8 cellular contexts compared by ENCODE assay signal in genomic region chr20:4811661-4812181, GRCh38. TPM values are rescaled to one million over a fixed set of nuclear protein-coding genes. Genes with fewer than 3 reads are reported as not detected.
DNase-seq lines count a peak whose midpoint lies in the region; ATAC-seq and TF ChIP-seq lines count a peak whose summit lies in the region.

No MANE protein-coding gene starts in this region.

- peaks cover 38% of the 10 kb centered on the region for H3K36me3 Mint-ChIP-seq in T-helper 1 cell treated with Interleukin-12 subunit alpha and Interleukin-12 subunit beta and Interleukin-4 antibody, amounts not matched to agents 30 μg/mL and 1 μg/mL, for 36 hours (ENCODE audit: low read depth)

- peaks cover 15% of the 10 kb centered on the region for H3K4me1 ChIP-seq in DND-41 (ENCODE audit: insufficient read depth, low read length)
- H3K4me1 ChIP-seq in neutrophil (ENCODE audit: control insufficient read depth in 1 of 2, insufficient read depth in 1 of 2, low read depth in 1 of 2, low read length in 1 of 2) = peaks cover 97 to 100% of the 10 kb centered on the region in 2 experiments
- H3K4me1 ChIP-seq in mammary epithelial cell (ENCODE audit: insufficient read depth, low read length) = no peaks in the 10 kb centered on the region

- peak overlapping the region; percentile 91 for H3K4me3 Mint-ChIP-seq in T-helper 1 cell treated with Interleukin-12 subunit alpha and Interleukin-12 subunit beta and Interleukin-4 antibody, amounts not matched to agents 30 μg/mL and 1 μg/mL, for 36 hours

- H3K79me2 ChIP-seq in DND-41 (ENCODE audit: insufficient read depth, low read length) (no peaks in the 10 kb centered on the region), mammary epithelial cell (ENCODE audit: insufficient read depth, low read length) (no peaks in the 10 kb centered on the region)

- H3K9ac ChIP-seq in DND-41 (ENCODE audit: low read depth, low read length) = no peak overlapping the region
- no peak overlapping the region for H3K9ac ChIP-seq in mammary epithelial cell (ENCODE audit: insufficient read depth, low read length)

- no peaks in the 10 kb centered on the region for H3K27me3 Mint-ChIP-seq in T-helper 1 cell treated with Interleukin-12 subunit alpha and Interleukin-12 subunit beta and Interleukin-4 antibody, amounts not matched to agents 30 μg/mL and 1 μg/mL, for 36 hours (ENCODE audit: low read depth)

- peak overlapping the region; percentile 97 for H3K27ac Mint-ChIP-seq in T-helper 1 cell treated with Interleukin-12 subunit alpha and Interleukin-12 subunit beta and Interleukin-4 antibody, amounts not matched to agents 30 μg/mL and 1 μg/mL, for 36 hours

- no peaks in the 10 kb centered on the region for H3K9me3 Mint-ChIP-seq in T-helper 1 cell treated with Interleukin-12 subunit alpha and Interleukin-12 subunit beta and Interleukin-4 antibody, amounts not matched to agents 30 μg/mL and 1 μg/mL, for 36 hours

- peak; percentile 87 for ATAC-seq in DND-41 (ENCODE audit: insufficient read depth, low read depth)

- H3K27ac ChIP-seq in DND-41 (ENCODE audit: low read length) (peak overlapping the region; percentile 42; the same call in 1 of the 2 replicates), caudate nucleus (ENCODE audit: low read depth, low read length) (peak overlapping the region; percentile 52), neutrophil (peak overlapping the region; percentile 100), WERI-Rb-1 (no peak overlapping the region), mammary epithelial cell (ENCODE audit: insufficient read depth, low read depth, low read length) (no peak overlapping the region)

- dilution Hi-C loops in mammary epithelial cell (cut with HindIII; ENCODE audit: low sequenced_read_pairs) = no loop called here

- intact Hi-C loops in mammary epithelial cell (cut with micrococcal nuclease) = loop anchor here (2.0 kb wide), 1 partner anchor 69 kb away; no protein-coding TSS in a partner anchor

- H4K20me1 ChIP-seq in DND-41 (ENCODE audit: insufficient read depth, low read length) (peaks cover 39% of the 10 kb centered on the region; the same call in 1 of the 2 replicates), mammary epithelial cell (ENCODE audit: insufficient read depth, low read length) (no peaks in the 10 kb centered on the region)

- H3K9me3 ChIP-seq in DND-41 (ENCODE audit: insufficient read depth, low read length, severe bottlenecking) (no peaks in the 10 kb centered on the region), neutrophil (no peaks in the 10 kb centered on the region), WERI-Rb-1 (ENCODE audit: severe bottlenecking) (no peaks in the 10 kb centered on the region), mammary epithelial cell (replicated peaks; ENCODE audit: insufficient read depth, low read length) (no peaks in the 10 kb centered on the region)

- BruUV-seq in mammary epithelial cell (replicated peaks; lab: Mats Ljungman, UMichigan) = no TSS peak

- H3K36me3 ChIP-seq in DND-41 (ENCODE audit: insufficient read depth, low read length) (no peaks in the 10 kb centered on the region), neutrophil (peaks cover 67% of the 10 kb centered on the region), WERI-Rb-1 (no peaks in the 10 kb centered on the region), mammary epithelial cell (ENCODE audit: insufficient read depth, low read length) (no peaks in the 10 kb centered on the region), H7 (replicated peaks; ENCODE audit: control insufficient read depth, insufficient read depth, low read length) (no peaks in the 10 kb centered on the region)

- H3K4me3 ChIP-seq in DND-41 (ENCODE audit: low read depth in 1 of 2, low read length in 2 of 2) (no peak overlapping the region), neutrophil (ENCODE audit: low read depth in 1 of 2, low read length in 1 of 2) (peak overlapping the region; percentile 65 to 80), WERI-Rb-1 (ENCODE audit: low read depth, low read length) (no peak overlapping the region), mammary epithelial cell (replicated peaks in 1 of 3; ENCODE audit: insufficient read depth in 1 of 3, low read depth in 2 of 3, low read length in 3 of 3) (no peak overlapping the region), H7 (ENCODE audit: insufficient read depth, low read depth, low read length) (no peak overlapping the region)

- peak; percentile 74 for DNase-seq in DND-41
- peak in 18 of 61 donors; percentile 12 to 51 (median 30) for DNase-seq in caudate nucleus (lab: John Stamatoyannopoulos, UW)
- DNase-seq in WERI-Rb-1 = no peak
- DNase-seq in mammary epithelial cell = no peak
- no peak for DNase-seq in H7
- no peak for DNase-seq in NCI-H1436 (lab: John Stamatoyannopoulos, UW)

- 76% methylated on average over 8 of the region's 8 CpGs for WGBS in mammary epithelial cell (ENCODE audit: low coverage, missing lambda C conversion rate)

- H3K4me2 ChIP-seq in DND-41 (ENCODE audit: insufficient read depth, low read length) = no peak overlapping the region
- no peak overlapping the region for H3K4me2 ChIP-seq in mammary epithelial cell (ENCODE audit: insufficient read depth, low read depth, low read length)

- CTCF ChIA-PET in mammary epithelial cell (lab: Charles Lee; ENCODE audit: low non-redundant PET) = no interaction called here

- H3K27me3 ChIP-seq in DND-41 (ENCODE audit: insufficient read depth, low read length, poor library complexity) (no peaks in the 10 kb centered on the region), neutrophil (no peaks in the 10 kb centered on the region), WERI-Rb-1 (ENCODE audit: insufficient read depth, low read depth, severe bottlenecking) (no peaks in the 10 kb centered on the region), mammary epithelial cell (ENCODE audit: insufficient read depth, low read length) (peaks cover 3% of the 10 kb centered on the region), H7 (ENCODE audit: control insufficient read depth, insufficient read depth, low read length) (no peaks in the 10 kb centered on the region)

- TF ChIP-seq CTCF in DND-41 (IDR thresholded peaks at IDR 0.05; ENCODE audit: borderline replicate concordance, extremely low read depth, low read length, poor library complexity, severe bottlenecking) (no peak), neutrophil (IDR thresholded peaks at IDR 0.05) (no peak), WERI-Rb-1 (IDR thresholded peaks at IDR 0.05; ENCODE audit: low read depth, low read length) (no peak), mammary epithelial cell (conservative IDR thresholded peaks at IDR 0.05 in 1 of 2, IDR thresholded peaks at IDR 0.05 in 1 of 2; ENCODE audit: extremely low read depth in 1 of 2, insufficient read depth in 1 of 2, low read depth in 1 of 2, low read length in 2 of 2) (no peak)

- peaks cover 62% of the 10 kb centered on the region for H3K4me1 Mint-ChIP-seq in T-helper 1 cell treated with Interleukin-12 subunit alpha and Interleukin-12 subunit beta and Interleukin-4 antibody, amounts not matched to agents 30 μg/mL and 1 μg/mL, for 36 hours (ENCODE audit: low read depth)

- in situ Hi-C loops in mammary epithelial cell (cut with MboI; ENCODE audit: low sequenced_read_pairs in 2 of 2) = no loop called here

- H2AFZ ChIP-seq in DND-41 (ENCODE audit: low read depth, low read length) (no peak overlapping the region), mammary epithelial cell (ENCODE audit: low read depth, low read length) (no peak overlapping the region)

RNA-seq across cellular contexts. Expression of gene RASSF2, which starts 11.7 kb away (rescaled TPM):
- under 1 TPM; under 0.01 to 0.24 TPM for total RNA-seq in mammary epithelial cell
- polyA plus RNA-seq in mammary epithelial cell = 0.03 TPM
- not detected for polyA minus RNA-seq in mammary epithelial cell
- 4.9 and 6.6 TPM in 2 replicates for total RNA-seq in H7 (2014; rRNA removed; shearing (Covaris generic))

Comparison
In these comparisons a context has a peak if more than half of its experiments do, and no peak if none do; other contexts are left out.
1. H3K27ac ChIP-seq: peak in DND-41 (single experiment), caudate nucleus (single experiment) and neutrophil (single experiment); none in WERI-Rb-1 (single experiment) and mammary epithelial cell (single experiment).
2. H3K4me3 ChIP-seq: peak in neutrophil (2 of 2); none in DND-41 (0 of 2), WERI-Rb-1 (single experiment), mammary epithelial cell (0 of 3) and H7 (single experiment).